13 cellular contexts compared by ENCODE assay signal in the genomic region with DNA sequence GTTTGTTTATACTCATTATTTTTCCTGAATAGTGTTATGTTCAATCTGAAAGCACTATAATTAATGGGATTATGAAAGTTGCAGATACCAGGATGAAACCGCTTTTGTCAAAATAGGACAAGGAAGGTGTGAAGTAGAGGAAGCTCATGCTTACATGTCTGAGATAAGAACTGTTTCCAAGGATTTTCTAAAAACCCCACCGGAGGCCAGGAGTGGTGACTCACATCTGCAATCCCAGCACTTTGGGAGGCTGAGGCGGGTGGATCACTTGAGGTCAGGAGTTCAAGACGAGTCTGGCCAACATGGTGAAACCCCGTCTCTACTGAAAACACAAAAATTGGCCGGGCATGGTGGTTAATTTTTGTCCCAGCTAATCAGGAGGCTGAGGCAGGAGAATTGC. TPM values are rescaled to one million over a fixed set of nuclear protein-coding genes. Genes with fewer than 3 reads are reported as not detected.
"Had no signal": no experiment of that assay in that cellular context is flagged by ENCODE, and none has a peak within 500 bp of the region (broad histone marks: within the 10 kb centered on the region; RNA-seq: fewer than 3 reads in every experiment).

No MANE protein-coding gene starts in this region.

RNA-seq across cellular contexts. Expression of a gene that starts 14.4 kb away (rescaled TPM):
- total RNA-seq: activated CD4-positive, alpha-beta T cell treated with anti-CD3 and anti-CD28 coated beads, Interleukin-2, amount 10 ng/mL, durations not matched to agents 7 days and 5 days; activated CD8-positive, alpha-beta T cell treated with anti-CD3 and anti-CD28 coated beads, Interleukin-2, amount 10 ng/mL, durations not matched to agents 7 days and 5 days; activated naive CD8-positive, alpha-beta T cell treated with anti-CD3 and anti-CD28 coated beads, Interleukin-2, amount 10 ng/mL, durations not matched to agents 7 days and 5 days; activated T-helper 2 cell treated with anti-CD3 and anti-CD28 coated beads, Interferon-gamma antibody, Interleukin-2, Interleukin-4, amounts not matched to agents 10 μg/mL and 5 μg/mL and 100 μg/mL, durations not matched to agents 14 hours and 24 hours and 36 hours; bronchial epithelial cell; cerebellum; endothelial cell of umbilical vein; esophagus squamous epithelium; left lobe of liver; lung; mesothelial cell of epicardium; natural killer cell treated with Interleukin-12 subunit alpha and Interleukin-12 subunit beta and Interleukin-15 and Interleukin-18, amount 100 ng/mL, for 72 hours; skeletal muscle tissue had no signal
- polyA plus RNA-seq: endothelial cell of umbilical vein, lung had no signal

RNA-seq across cellular contexts. Expression of a gene that starts 30.8 kb away (rescaled TPM):
- total RNA-seq: bronchial epithelial cell, mesothelial cell of epicardium had no signal

RNA-seq across cellular contexts. Expression of a gene that starts 49.8 kb away (rescaled TPM):
- total RNA-seq: activated CD8-positive, alpha-beta T cell treated with anti-CD3 and anti-CD28 coated beads, Interleukin-2, amount 10 ng/mL, durations not matched to agents 7 days and 5 days; activated T-helper 2 cell treated with anti-CD3 and anti-CD28 coated beads, Interferon-gamma antibody, Interleukin-2, Interleukin-4, amounts not matched to agents 10 μg/mL and 5 μg/mL and 100 μg/mL, durations not matched to agents 14 hours and 24 hours and 36 hours; bronchial epithelial cell; cerebellum; endothelial cell of umbilical vein; esophagus squamous epithelium; left lobe of liver; mesothelial cell of epicardium; natural killer cell treated with Interleukin-12 subunit alpha and Interleukin-12 subunit beta and Interleukin-15 and Interleukin-18, amount 100 ng/mL, for 72 hours; skeletal muscle tissue had no signal
